In genomic region chr9:132163457-132163875, GRCh38 we compare ENCODE assay signal across 9 cellular contexts. TPM values are rescaled to one million over a fixed set of nuclear protein-coding genes. Genes with fewer than 3 reads are reported as not detected.
A peak's percentile ranks its signal among the peaks of the same experiment; 100 is the strongest.
DNase-seq lines count a peak whose midpoint lies in the region; ATAC-seq and TF ChIP-seq lines count a peak whose summit lies in the region.
"Had no signal": no experiment of that assay in that cellular context is flagged by ENCODE, and none has a peak within 500 bp of the region (broad histone marks: within the 10 kb centered on the region; RNA-seq: fewer than 3 reads in every experiment).

No MANE protein-coding gene starts in this region.

- peak overlapping the region; percentile 6 to 74 (median 54) for H3K4me3 ChIP-seq in esophagus squamous epithelium
- peak overlapping the region; percentile 85 to 87 for H3K4me3 ChIP-seq in neutrophil (ENCODE audit: low read depth in 1 of 2, low read length in 1 of 2)

- intact Hi-C loops in esophagus squamous epithelium (cut with DNase I) = no loop called here
- intact Hi-C loops in activated T-helper 2 cell treated with anti-CD3 and anti-CD28 coated beads, Interferon-gamma antibody, Interleukin-2, Interleukin-4, amounts not matched to agents 10 μg/mL and 5 μg/mL and 100 μg/mL, durations not matched to agents 14 hours and 24 hours and 36 hours (cut with micrococcal nuclease) = loop anchor here (5.0 to 10.0 kb wide), 2 partner anchors 161 to 399 kb away; no protein-coding TSS in a partner anchor

- peaks cover 6% of the 10 kb centered on the region for H3K36me3 Mint-ChIP-seq in activated T-helper 2 cell treated with anti-CD3 and anti-CD28 coated beads, Interferon-gamma antibody, Interleukin-2, Interleukin-4, amounts not matched to agents 10 μg/mL and 5 μg/mL and 100 μg/mL, durations not matched to agents 14 hours and 24 hours and 36 hours (ENCODE audit: low read depth)
- H3K36me3 Mint-ChIP-seq: stimulated activated memory B cell treated with anti-CD40 and anti-IgM and Interleukin-4, amounts not matched to agents 10 μg/mL and 1 μg/mL and 100 μg/mL, for 72 hours had no signal

- H3K27me3 ChIP-seq in esophagus squamous epithelium (peaks cover 9 to 100% (median 35%) of the 10 kb centered on the region in 4 donors), neutrophil (peaks cover 26% of the 10 kb centered on the region)

- no peaks in the 10 kb centered on the region for H3K9me3 ChIP-seq in esophagus squamous epithelium
- no peaks in the 10 kb centered on the region for H3K9me3 ChIP-seq in neutrophil

- ATAC-seq in HG03135 (IDR thresholded peaks at IDR 0.05; ENCODE audit: unreplicated experiment) (no peak), HG03159 (IDR thresholded peaks at IDR 0.05; ENCODE audit: unreplicated experiment) (no peak)
- ATAC-seq: stimulated activated memory B cell treated with anti-CD40 and anti-IgM and Interleukin-4, amounts not matched to agents 10 μg/mL and 1 μg/mL and 100 μg/mL, for 72 hours had no signal

- H3K4me1 ChIP-seq in esophagus squamous epithelium = peaks cover 15 to 49% (median 32%) of the 10 kb centered on the region in 3 donors
- peaks cover 24 to 36% of the 10 kb centered on the region in 2 experiments for H3K4me1 ChIP-seq in neutrophil (ENCODE audit: control insufficient read depth in 1 of 2, insufficient read depth in 1 of 2, low read depth in 1 of 2, low read length in 1 of 2)

- 0 to 3% methylated on average over 4 to 10 of the region's 29 CpGs for WGBS in esophagus squamous epithelium, 2 donors

- H3K27ac ChIP-seq in esophagus squamous epithelium (no peak overlapping the region), neutrophil (no peak overlapping the region)

- H3K4me1 Mint-ChIP-seq in activated T-helper 2 cell treated with anti-CD3 and anti-CD28 coated beads, Interferon-gamma antibody, Interleukin-2, Interleukin-4, amounts not matched to agents 10 μg/mL and 5 μg/mL and 100 μg/mL, durations not matched to agents 14 hours and 24 hours and 36 hours (ENCODE audit: low read depth) = peaks cover 16% of the 10 kb centered on the region

- H3K27ac Mint-ChIP-seq in activated T-helper 2 cell treated with anti-CD3 and anti-CD28 coated beads, Interferon-gamma antibody, Interleukin-2, Interleukin-4, amounts not matched to agents 10 μg/mL and 5 μg/mL and 100 μg/mL, durations not matched to agents 14 hours and 24 hours and 36 hours = no peak overlapping the region
- H3K27ac Mint-ChIP-seq: stimulated activated memory B cell treated with anti-CD40 and anti-IgM and Interleukin-4, amounts not matched to agents 10 μg/mL and 1 μg/mL and 100 μg/mL, for 72 hours had no signal

- H3K4me3 Mint-ChIP-seq in activated T-helper 2 cell treated with anti-CD3 and anti-CD28 coated beads, Interferon-gamma antibody, Interleukin-2, Interleukin-4, amounts not matched to agents 10 μg/mL and 5 μg/mL and 100 μg/mL, durations not matched to agents 14 hours and 24 hours and 36 hours (ENCODE audit: low read depth) = no peak overlapping the region

- peaks cover 47% of the 10 kb centered on the region for H3K27me3 Mint-ChIP-seq in activated T-helper 2 cell treated with anti-CD3 and anti-CD28 coated beads, Interferon-gamma antibody, Interleukin-2, Interleukin-4, amounts not matched to agents 10 μg/mL and 5 μg/mL and 100 μg/mL, durations not matched to agents 14 hours and 24 hours and 36 hours (ENCODE audit: low read depth)

- DNase-seq in COLO668 (lab: John Stamatoyannopoulos, UW; ENCODE audit: unreplicated experiment) (peak; percentile 23), NCI-H2171 (lab: John Stamatoyannopoulos, UW) (peak; percentile 72), esophagus squamous epithelium (lab: John Stamatoyannopoulos, UW) (no peak), SHP77 (lab: John Stamatoyannopoulos, UW) (no peak)
- no peak for DNase-seq in activated T-helper 2 cell treated with anti-CD3 and anti-CD28 coated beads, Interferon-gamma antibody, Interleukin-2, Interleukin-4, amounts not matched to agents 10 μg/mL and 5 μg/mL and 100 μg/mL, durations not matched to agents 14 hours and 24 hours and 36 hours (ENCODE audit: low spot score)

- H3K9me3 Mint-ChIP-seq in activated T-helper 2 cell treated with anti-CD3 and anti-CD28 coated beads, Interferon-gamma antibody, Interleukin-2, Interleukin-4, amounts not matched to agents 10 μg/mL and 5 μg/mL and 100 μg/mL, durations not matched to agents 14 hours and 24 hours and 36 hours = no peaks in the 10 kb centered on the region
- H3K9me3 Mint-ChIP-seq: stimulated activated memory B cell treated with anti-CD40 and anti-IgM and Interleukin-4, amounts not matched to agents 10 μg/mL and 1 μg/mL and 100 μg/mL, for 72 hours had no signal

- no peak for TF ChIP-seq CTCF in esophagus squamous epithelium (IDR thresholded peaks at IDR 0.05)
- TF ChIP-seq CTCF in neutrophil (IDR thresholded peaks at IDR 0.05) = no peak

- H3K36me3 ChIP-seq in esophagus squamous epithelium = no peaks in the 10 kb centered on the region
- peaks cover 23% of the 10 kb centered on the region for H3K36me3 ChIP-seq in neutrophil

- no peak for TF ChIP-seq POLR2A in esophagus squamous epithelium (IDR thresholded peaks at IDR 0.05)

RNA-seq across cellular contexts. Expression of gene NTNG2, which starts 1.6 kb away (rescaled TPM):
- total RNA-seq in esophagus squamous epithelium = under 1 TPM; 0.08 to 0.95 (median 0.29) TPM
- 3.8 and 5.2 TPM in 2 replicates for total RNA-seq in activated T-helper 2 cell treated with anti-CD3 and anti-CD28 coated beads, Interferon-gamma antibody, Interleukin-2, Interleukin-4, amounts not matched to agents 10 μg/mL and 5 μg/mL and 100 μg/mL, durations not matched to agents 14 hours and 24 hours and 36 hours

Comparison
In these comparisons a context has a peak if more than half of its experiments do, and no peak if none do; other contexts are left out.
1. DNase-seq: peak in COLO668 (single experiment) and NCI-H2171 (single experiment); none in esophagus squamous epithelium (single experiment), SHP77 (0 of 2) and activated T-helper 2 cell treated with anti-CD3 and anti-CD28 coated beads, Interferon-gamma antibody, Interleukin-2, Interleukin-4, amounts not matched to agents 10 μg/mL and 5 μg/mL and 100 μg/mL, durations not matched to agents 14 hours and 24 hours and 36 hours (single experiment).